21 cellular contexts compared by ENCODE assay signal in genomic region chr4:94640151-94640550, GRCh38.
"Had no signal": no experiment of that assay in that cellular context is flagged by ENCODE, and none has a peak within 500 bp of the region (broad histone marks: within the 10 kb centered on the region; RNA-seq: fewer than 3 reads in every experiment).

No MANE protein-coding gene starts in this region.

- H3K4me3 ChIP-seq: colonic mucosa, left lung, lung, suprapubic skin, tibial artery, upper lobe of right lung, vagina had no signal

- H3K4me1 ChIP-seq: colonic mucosa, left lung, suprapubic skin, upper lobe of right lung, vagina had no signal

- H3K27me3 ChIP-seq: colonic mucosa, left lung, neutrophil, suprapubic skin, tibial artery, upper lobe of right lung, vagina had no signal

- H3K27ac ChIP-seq: colonic mucosa, left lung, neutrophil, suprapubic skin, tibial artery, upper lobe of right lung, vagina had no signal

- ATAC-seq: esophagus mucosa; left lung; stimulated activated effector memory CD8-positive, alpha-beta T cell treated with anti-CD3 and anti-CD28 coated beads, Interleukin-12 subunit alpha, Interleukin-12 subunit beta, amount 100 ng/mL, for 72 hours; stimulated activated naive CD8-positive, alpha-beta T cell treated with anti-CD3 and anti-CD28 coated beads, Interleukin-15, Interleukin-2, amounts not matched to agents 100 U/mL and 50 U/mL, for 24 hours; upper lobe of right lung had no signal

- H3K36me3 ChIP-seq: colonic mucosa had no signal

- H3K9me3 ChIP-seq: colonic mucosa, left lung, neutrophil, suprapubic skin, tibial artery, upper lobe of right lung, vagina had no signal

- DNase-seq: colonic mucosa; dermis blood vessel endothelial cell; effector CD4-positive, alpha-beta T cell; endodermal cell; islet precursor cell; left lung; mesendoderm; naive B cell; posterior cingulate gyrus; small intestine; stimulated activated CD4-positive, alpha-beta T cell treated with anti-CD3 and anti-CD28 coated beads, Interleukin-2, amount 100 ng/mL, for 48 hours; stimulated activated CD8-positive, alpha-beta memory T cell treated with anti-CD3 and anti-CD28 coated beads, Interleukin-4, amount 100 ng/mL, for 48 hours; stimulated activated naive CD8-positive, alpha-beta T cell treated with anti-CD3 and anti-CD28 coated beads, Interleukin-15, Interleukin-2, amounts not matched to agents 100 U/mL and 50 U/mL, for 24 hours; tibial artery; upper lobe of right lung had no signal
